Comparison of ENCODE assay signal across 8 cellular contexts in genomic region chr18:7568426-7568825, GRCh38. TPM values are rescaled to one million over a fixed set of nuclear protein-coding genes. Genes with fewer than 3 reads are reported as not detected.
DNase-seq lines count a peak whose midpoint lies in the region; ATAC-seq and TF ChIP-seq lines count a peak whose summit lies in the region.

No MANE protein-coding gene starts in this region.

- H3K36me3 ChIP-seq in MG63 (no peaks in the 10 kb centered on the region), esophagus squamous epithelium (no peaks in the 10 kb centered on the region), muscle layer of colon (ENCODE audit: insufficient read depth, low read length) (no peaks in the 10 kb centered on the region), BE2C (no peaks in the 10 kb centered on the region)

- H3K27me3 ChIP-seq in MG63 (no peaks in the 10 kb centered on the region), esophagus squamous epithelium (peaks cover 0 to 42% (median 0%) of the 10 kb centered on the region in 4 donors), muscle layer of colon (ENCODE audit: control insufficient read depth in 1 of 2, insufficient read depth in 2 of 2, low read length in 2 of 2) (no peaks in the 10 kb centered on the region), BE2C (peaks cover 36% of the 10 kb centered on the region)

- intact Hi-C loops in esophagus squamous epithelium (cut with DNase I): no loop called here

- peak overlapping the region; percentile 84 to 96 (median 91) for H3K27ac ChIP-seq in esophagus squamous epithelium
- H3K27ac ChIP-seq in muscle layer of colon (ENCODE audit: low read depth, low read length): peak overlapping the region; percentile 97

- H3K4me3 ChIP-seq in MG63 (peak overlapping the region; percentile 65), esophagus squamous epithelium (peak overlapping the region; percentile 55 to 83 (median 75)), muscle layer of colon (ENCODE audit: low read depth in 1 of 2, low read length in 2 of 2) (peak overlapping the region; percentile 71 to 99), BE2C (ENCODE audit: low read depth, low read length) (no peak overlapping the region)

- no peak for ATAC-seq in GM21786 (IDR thresholded peaks at IDR 0.05; ENCODE audit: unreplicated experiment)

- H3K4me1 ChIP-seq in esophagus squamous epithelium (peaks cover 0 to 54% (median 3%) of the 10 kb centered on the region in 3 donors), muscle layer of colon (ENCODE audit: insufficient read depth, low read length) (peaks cover 26% of the 10 kb centered on the region), BE2C (no peaks in the 10 kb centered on the region)

- TF ChIP-seq CTCF in esophagus squamous epithelium (IDR thresholded peaks at IDR 0.05): peak in 1 of 6 experiments; percentile 4
- no peak for TF ChIP-seq CTCF in BE2C (IDR thresholded peaks at IDR 0.05; ENCODE audit: low read depth, low read length)

- no peaks in the 10 kb centered on the region for H3K9me3 ChIP-seq in MG63
- no peaks in the 10 kb centered on the region for H3K9me3 ChIP-seq in esophagus squamous epithelium
- H3K9me3 ChIP-seq in muscle layer of colon (ENCODE audit: low read length): no peaks in the 10 kb centered on the region
- H3K9me3 ChIP-seq in BE2C: no peaks in the 10 kb centered on the region

- H3K9ac ChIP-seq in muscle layer of colon (ENCODE audit: low read length): peak overlapping the region; percentile 31

- no peak for TF ChIP-seq POLR2A in esophagus squamous epithelium (IDR thresholded peaks at IDR 0.05)

- peak; percentile 16 for DNase-seq in AG08395 (ENCODE audit: low spot score)
- DNase-seq in MG63: peak; percentile 14
- no peak for DNase-seq in esophagus squamous epithelium (lab: John Stamatoyannopoulos, UW)
- DNase-seq in NCI-H510A (lab: John Stamatoyannopoulos, UW): no peak
- no peak for DNase-seq in NCI-H1694 treated with DMSO at 0.1 percent for 48 hours (lab: John Stamatoyannopoulos, UW)
- no peak for DNase-seq in BE2C

- WGBS in esophagus squamous epithelium, 2 donors: no CpG with 5 or more reads among the region's 44 CpGs

RNA-seq across cellular contexts. Expression of gene PTPRM, which starts 1.3 kb away (rescaled TPM):
- total RNA-seq in MG63 (2014; rRNA removed; shearing (Covaris generic); ENCODE audit: low replicate concordance): 13.2 and 57.7 TPM in 2 replicates
- 10 to 100 TPM in 2 of 4 donors, 1 to 10 TPM in 2; 6.5 to 38.7 (median 11.1) TPM for total RNA-seq in esophagus squamous epithelium
- polyA plus RNA-seq in BE2C (2012; ENCODE audit: insufficient read depth, insufficient read length, low read depth): 0.32 TPM

Comparison
In these comparisons a context has a peak if more than half of its experiments do, and no peak if none do; other contexts are left out.
1. DNase-seq: peak in AG08395 (single experiment) and MG63 (single experiment); none in esophagus squamous epithelium (single experiment), NCI-H510A (single experiment), NCI-H1694 treated with DMSO at 0.1 percent for 48 hours (single experiment) and BE2C (single experiment).